6 cellular contexts compared by ENCODE assay signal in the genomic region with DNA sequence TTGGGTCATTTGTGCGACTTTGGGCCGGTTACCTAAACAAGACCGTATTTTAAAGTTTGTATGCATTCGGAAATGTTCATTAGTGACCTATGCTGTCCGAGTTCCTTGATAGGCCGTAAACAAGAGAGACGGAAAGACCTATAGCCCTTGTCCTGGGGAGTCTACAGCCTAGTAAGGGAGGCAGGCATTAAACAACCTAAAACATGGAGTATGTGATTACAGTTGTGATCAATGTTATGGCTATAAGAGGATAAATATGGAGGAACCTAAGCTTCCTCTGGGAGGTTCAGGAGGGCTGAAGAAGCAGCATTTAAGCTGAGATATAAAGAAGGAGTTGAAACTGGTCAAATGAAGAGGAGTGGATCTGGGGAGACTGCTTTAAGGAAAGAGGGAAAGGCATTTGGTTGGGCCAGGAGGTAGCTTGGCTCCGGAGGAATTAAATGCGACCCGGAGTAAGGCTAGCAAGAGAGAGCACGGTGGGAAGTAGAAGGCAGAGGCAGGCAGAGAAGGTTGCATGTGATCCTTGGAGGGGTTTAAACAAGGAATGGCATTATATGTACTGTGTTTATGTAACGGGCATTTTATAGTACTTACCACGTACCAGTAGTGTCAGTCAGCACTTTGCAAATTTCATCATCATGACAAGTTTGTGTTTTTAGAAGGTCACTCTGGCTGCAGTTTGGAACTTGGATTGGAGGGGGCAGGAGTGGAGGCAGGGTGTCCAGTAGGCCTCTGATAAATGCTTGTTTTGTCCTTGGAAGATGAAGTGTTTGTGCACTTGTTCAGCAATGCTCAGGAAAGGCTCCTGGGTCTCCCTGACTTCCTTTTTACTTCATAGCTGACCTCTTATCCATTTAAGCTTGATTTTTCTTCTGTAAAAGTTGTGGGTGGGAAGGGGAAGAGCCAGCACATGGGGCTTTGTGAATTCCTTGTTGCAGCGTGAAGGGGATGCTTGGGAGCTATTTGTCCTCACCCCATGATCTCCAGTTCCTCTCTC. TPM values are rescaled to one million over a fixed set of nuclear protein-coding genes. Genes with fewer than 3 reads are reported as not detected.
A peak's percentile ranks its signal among the peaks of the same experiment; 100 is the strongest.
DNase-seq lines count a peak whose midpoint lies in the region; ATAC-seq and TF ChIP-seq lines count a peak whose summit lies in the region.

No MANE protein-coding gene starts in this region.

- no peak overlapping the region for H3K4me3 ChIP-seq in mammary epithelial cell (replicated peaks in 1 of 3; ENCODE audit: insufficient read depth in 1 of 3, low read depth in 2 of 3, low read length in 3 of 3)

- CTCF ChIA-PET in mammary epithelial cell (lab: Charles Lee; ENCODE audit: low non-redundant PET) (interaction anchor here (0.6 kb wide), 2 partner anchors 13 to 139 kb away, joined by 3 read pairs; no protein-coding TSS in a partner anchor), HEK293T (lab: Yijun Ruan, JAX) (interaction anchor here (0.6 to 4.2 kb wide), 5 partner anchors 11 to 47 kb away, joined by 3 to 37 read pairs (median 4); no protein-coding TSS in a partner anchor)

- peaks cover 56% of the 10 kb centered on the region for H3K4me1 ChIP-seq in mammary epithelial cell (ENCODE audit: insufficient read depth, low read length)

- H3K79me2 ChIP-seq in mammary epithelial cell (ENCODE audit: insufficient read depth, low read length) = peaks cover 38% of the 10 kb centered on the region

- H3K36me3 ChIP-seq in mammary epithelial cell (ENCODE audit: insufficient read depth, low read length) = no peaks in the 10 kb centered on the region

- POLR2A ChIA-PET in HEK293T (lab: Yijun Ruan, JAX) = interaction anchor here (0.7 to 4.5 kb wide), 16 partner anchors 9 to 76 kb away, joined by 3 to 42 read pairs (median 7); a partner anchor contains a TSS

- in situ Hi-C loops in mammary epithelial cell (cut with MboI; ENCODE audit: low sequenced_read_pairs in 2 of 2) = no loop called here

- peak overlapping the region; percentile 60 for H3K9ac ChIP-seq in mammary epithelial cell (ENCODE audit: insufficient read depth, low read length)

- H4K20me1 ChIP-seq in mammary epithelial cell (ENCODE audit: insufficient read depth, low read length) = no peaks in the 10 kb centered on the region

- no peaks in the 10 kb centered on the region for H3K27me3 ChIP-seq in mammary epithelial cell (ENCODE audit: insufficient read depth, low read length)

- peaks cover 8 to 20% (median 13%) of the 10 kb centered on the region in 3 donors for H3K4me1 Mint-ChIP-seq in IgD-negative memory B cell

- peak overlapping the region; percentile 87 to 96 (median 94) for H3K4me3 Mint-ChIP-seq in IgD-negative memory B cell

- H2AFZ ChIP-seq in mammary epithelial cell (ENCODE audit: low read depth, low read length) = peak overlapping the region; percentile 55

- H3K9me3 Mint-ChIP-seq in IgD-negative memory B cell = no peaks in the 10 kb centered on the region

- peak; percentile 49 for DNase-seq in mammary epithelial cell
- no peak for DNase-seq in omental fat pad (ENCODE audit: low spot score)
- no peak for DNase-seq in GDM1 (lab: John Stamatoyannopoulos, UW)
- no peak for DNase-seq in HEK293T (ENCODE audit: extremely low spot score)

- intact Hi-C loops in mammary epithelial cell (cut with micrococcal nuclease) = loop anchor here (1.0 to 5.0 kb wide), 3 partner anchors 27 to 221 kb away; no protein-coding TSS in a partner anchor

- H3K27me3 Mint-ChIP-seq in IgD-negative memory B cell = no peaks in the 10 kb centered on the region

- peak overlapping the region; percentile 60 for H3K4me2 ChIP-seq in mammary epithelial cell (ENCODE audit: insufficient read depth, low read depth, low read length)

- WGBS in mammary epithelial cell (ENCODE audit: low coverage, missing lambda C conversion rate) = 65% methylated on average over 14 of the region's 14 CpGs

- TF ChIP-seq CTCF in mammary epithelial cell (conservative IDR thresholded peaks at IDR 0.05 in 1 of 2, IDR thresholded peaks at IDR 0.05 in 1 of 2; ENCODE audit: extremely low read depth in 1 of 2, insufficient read depth in 1 of 2, low read depth in 1 of 2, low read length in 2 of 2) = no peak
- TF ChIP-seq CTCF in omental fat pad (IDR thresholded peaks at IDR 0.05) = no peak

- no peaks in the 10 kb centered on the region for H3K36me3 Mint-ChIP-seq in IgD-negative memory B cell

- H3K27ac ChIP-seq in mammary epithelial cell (ENCODE audit: insufficient read depth, low read depth, low read length) = peak overlapping the region; percentile 100

- peak overlapping the region; percentile 67 to 91 (median 82) for H3K27ac Mint-ChIP-seq in IgD-negative memory B cell

- no peaks in the 10 kb centered on the region for H3K9me3 ChIP-seq in mammary epithelial cell (replicated peaks; ENCODE audit: insufficient read depth, low read length)

- no TSS peak for BruUV-seq in mammary epithelial cell (replicated peaks; lab: Mats Ljungman, UMichigan)

- ATAC-seq in omental fat pad (ENCODE audit: low FRiP score) = peak; percentile 31
- ATAC-seq in HG03439 (IDR thresholded peaks at IDR 0.05; ENCODE audit: unreplicated experiment) = no peak

- dilution Hi-C loops in mammary epithelial cell (cut with HindIII; ENCODE audit: low sequenced_read_pairs) = loop anchor here (5.0 kb wide), 3 partner anchors 39 to 174 kb away; a partner anchor contains a TSS

TF ChIP-seq in HEK293T, 16 proteins besides CTCF, POLR2A, EP300 and RAD21:
- TF ChIP-seq HDGF (IDR thresholded peaks at IDR 0.05; ENCODE audit: borderline replicate concordance) = no peak
- TF ChIP-seq FOXA1 (IDR thresholded peaks at IDR 0.05) = no peak
- TF ChIP-seq NFRKB (IDR thresholded peaks at IDR 0.05) = no peak
- TF ChIP-seq FOXM1 (IDR thresholded peaks at IDR 0.05; ENCODE audit: borderline replicate concordance) = no peak

RNA-seq across cellular contexts. Expression of a gene that starts 1.0 kb away (rescaled TPM):
- 3.3 TPM for polyA plus RNA-seq in IgD-negative memory B cell
- 10 to 100 TPM; 31.4 to 33.8 TPM for total RNA-seq in mammary epithelial cell
- 22.9 TPM for polyA plus RNA-seq in mammary epithelial cell
- 14.2 TPM for polyA minus RNA-seq in mammary epithelial cell
- 100 to 1,000 TPM in 2 of 4 donors, 10 to 100 TPM in 2; 17.7 to 195 (median 69.0) TPM for total RNA-seq in omental fat pad

RNA-seq across cellular contexts. Expression of a gene that starts 25.4 kb away (rescaled TPM):
- polyA plus RNA-seq in IgD-negative memory B cell (0.40 TPM), mammary epithelial cell (84.8 TPM)
- total RNA-seq in mammary epithelial cell (10 to 100 TPM; 39.8 to 72.5 TPM), omental fat pad (10 to 100 TPM; 16.7 to 23.0 (median 21.3) TPM)
- polyA minus RNA-seq in mammary epithelial cell = 74.7 TPM

RNA-seq across cellular contexts. Expression of a gene that starts 47.6 kb away (rescaled TPM):
- polyA plus RNA-seq in IgD-negative memory B cell = 10.0 TPM
- total RNA-seq in mammary epithelial cell = 10 to 100 TPM; 57.4 to 74.5 TPM
- 55.8 TPM for polyA plus RNA-seq in mammary epithelial cell
- 66.0 TPM for polyA minus RNA-seq in mammary epithelial cell
- 10 to 100 TPM; 11.7 to 33.9 (median 17.8) TPM for total RNA-seq in omental fat pad

RNA-seq across cellular contexts. Expression of a gene that starts 48.8 kb away (rescaled TPM):
- 35.4 TPM for polyA plus RNA-seq in IgD-negative memory B cell
- total RNA-seq in mammary epithelial cell = 10 to 100 TPM; 26.8 to 33.5 TPM
- polyA plus RNA-seq in mammary epithelial cell = 14.3 TPM
- polyA minus RNA-seq in mammary epithelial cell = 9.4 TPM
- 10 to 100 TPM; 17.9 to 27.1 (median 20.7) TPM for total RNA-seq in omental fat pad

RNA-seq across cellular contexts. Expression of a gene that starts 54.8 kb away (rescaled TPM):
- polyA plus RNA-seq in IgD-negative memory B cell = 2.1 TPM
- total RNA-seq in mammary epithelial cell = 10 to 100 TPM; 11.3 to 11.7 TPM
- polyA plus RNA-seq in mammary epithelial cell = 13.3 TPM
- polyA minus RNA-seq in mammary epithelial cell = not detected
- total RNA-seq in omental fat pad = 1 to 10 TPM in 3 of 4 donors, under 1 TPM in 1; 0.36 to 5.3 (median 2.5) TPM
